Comparison of ENCODE assay signal across 1 cellular context in genomic region chr17:50200447-50201225, GRCh38.
TF ChIP-seq lines count a peak whose summit lies in the region.

No MANE protein-coding gene starts in this region.

TF ChIP-seq in HepG2, 621 proteins besides CTCF, POLR2A, EP300 and RAD21 (continued from another document and continues in another):
- 0 out of 2 replicates have a peak, but pooled peaks have one; percentile 43 for TF ChIP-seq THAP7 (CRISPR knock-in tag; IDR thresholded peaks at IDR 0.05)
- no peak for TF ChIP-seq ZNF256 (CRISPR knock-in tag; conservative IDR thresholded peaks at IDR 0.05)
- TF ChIP-seq ZNF891 (CRISPR knock-in tag; IDR thresholded peaks at IDR 0.05), result peak; percentile 68; the same call in 1 of the 2 replicates
- TF ChIP-seq, protein P1, sequence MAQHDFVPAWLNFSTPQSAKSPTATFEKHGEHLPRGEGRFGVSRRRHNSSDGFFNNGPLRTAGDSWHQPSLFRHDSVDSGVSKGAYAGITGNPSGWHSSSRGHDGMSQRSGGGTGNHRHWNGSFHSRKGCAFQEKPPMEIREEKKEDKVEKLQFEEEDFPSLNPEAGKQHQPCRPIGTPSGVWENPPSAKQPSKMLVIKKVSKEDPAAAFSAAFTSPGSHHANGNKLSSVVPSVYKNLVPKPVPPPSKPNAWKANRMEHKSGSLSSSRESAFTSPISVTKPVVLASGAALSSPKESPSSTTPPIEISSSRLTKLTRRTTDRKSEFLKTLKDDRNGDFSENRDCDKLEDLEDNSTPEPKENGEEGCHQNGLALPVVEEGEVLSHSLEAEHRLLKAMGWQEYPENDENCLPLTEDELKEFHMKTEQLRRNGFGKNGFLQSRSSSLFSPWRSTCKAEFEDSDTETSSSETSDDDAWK (CRISPR knock-in tag; IDR thresholded peaks at IDR 0.05), result no peak
- TF ChIP-seq, protein P2, sequence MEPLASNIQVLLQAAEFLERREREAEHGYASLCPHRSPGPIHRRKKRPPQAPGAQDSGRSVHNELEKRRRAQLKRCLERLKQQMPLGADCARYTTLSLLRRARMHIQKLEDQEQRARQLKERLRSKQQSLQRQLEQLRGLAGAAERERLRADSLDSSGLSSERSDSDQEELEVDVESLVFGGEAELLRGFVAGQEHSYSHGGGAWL (CRISPR knock-in tag; IDR thresholded peaks at IDR 0.05), result peak; percentile 64
- TF ChIP-seq AFF4 (CRISPR knock-in tag; IDR thresholded peaks at IDR 0.05), result no peak
- no peak for TF ChIP-seq ZFP1 (CRISPR knock-in tag; IDR thresholded peaks at IDR 0.05)
- no peak for TF ChIP-seq TCF12 (IDR thresholded peaks at IDR 0.05)
- 0 out of 2 replicates have a peak, but pooled peaks have one; percentile 49 for TF ChIP-seq TCF12 (CRISPR knock-in tag; IDR thresholded peaks at IDR 0.05)
- TF ChIP-seq NFATC3 (CRISPR knock-in tag; IDR thresholded peaks at IDR 0.05), result 0 out of 2 replicates have a peak, but pooled peaks have one; percentile 31
- peak; percentile 45 for TF ChIP-seq YY1 (IDR thresholded peaks at IDR 0.05; ENCODE audit: insufficient read depth, insufficient replicate concordance, low read depth, low read length)
- peak; percentile 91 for TF ChIP-seq SRSF1 (optimal IDR thresholded peaks at IDR 0.05; ENCODE audit: low read depth, low read length)
- peak; percentile 49; the same call in 1 of the 2 replicates for TF ChIP-seq ZSCAN31 (CRISPR knock-in tag; IDR thresholded peaks at IDR 0.05; ENCODE audit: low read depth)
- no peak for TF ChIP-seq KLF11 (CRISPR knock-in tag; IDR thresholded peaks at IDR 0.05)
- TF ChIP-seq, protein P3, sequence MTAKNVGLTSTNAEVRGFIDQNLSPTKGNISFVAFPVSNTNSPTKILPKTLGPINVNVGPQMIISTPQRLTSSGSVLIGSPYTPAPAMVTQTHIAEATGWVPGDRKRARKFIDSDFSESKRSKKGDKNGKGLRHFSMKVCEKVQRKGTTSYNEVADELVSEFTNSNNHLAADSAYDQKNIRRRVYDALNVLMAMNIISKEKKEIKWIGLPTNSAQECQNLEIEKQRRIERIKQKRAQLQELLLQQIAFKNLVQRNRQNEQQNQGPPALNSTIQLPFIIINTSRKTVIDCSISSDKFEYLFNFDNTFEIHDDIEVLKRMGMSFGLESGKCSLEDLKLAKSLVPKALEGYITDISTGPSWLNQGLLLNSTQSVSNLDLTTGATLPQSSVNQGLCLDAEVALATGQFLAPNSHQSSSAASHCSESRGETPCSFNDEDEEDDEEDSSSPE (CRISPR knock-in tag; IDR thresholded peaks at IDR 0.05), result peak; percentile 46
- TF ChIP-seq NFYC (CRISPR knock-in tag; IDR thresholded peaks at IDR 0.05), result no peak
- TF ChIP-seq FOSL2 (CRISPR knock-in tag; IDR thresholded peaks at IDR 0.05), result no peak; the same call in 1 of the 2 replicates
- no peak for TF ChIP-seq NRL (CRISPR knock-in tag; IDR thresholded peaks at IDR 0.05; ENCODE audit: borderline replicate concordance)
- TF ChIP-seq ZNF574 (CRISPR knock-in tag; IDR thresholded peaks at IDR 0.05), result peak; percentile 51
- 0 out of 2 replicates have a peak, but pooled peaks have one; percentile 56 for TF ChIP-seq ZNF747 (CRISPR knock-in tag; IDR thresholded peaks at IDR 0.05; ENCODE audit: borderline replicate concordance)
- TF ChIP-seq ZNF274 (CRISPR knock-in tag; IDR thresholded peaks at IDR 0.05), result no peak; the same call in 1 of the 2 replicates
- TF ChIP-seq SNAI1 (CRISPR knock-in tag; IDR thresholded peaks at IDR 0.05; ENCODE audit: borderline replicate concordance), result 0 out of 2 replicates have a peak, but pooled peaks have one; percentile 52
- TF ChIP-seq SMARCC2 (IDR thresholded peaks at IDR 0.05), result no peak
- no peak for TF ChIP-seq SAFB2 (CRISPR knock-in tag; IDR thresholded peaks at IDR 0.05; ENCODE audit: borderline replicate concordance, low read depth)
- TF ChIP-seq PCBP1 (IDR thresholded peaks at IDR 0.05; ENCODE audit: borderline replicate concordance, low read depth, low read length), result peak; percentile 43; the same call in 1 of the 2 replicates
- no peak for TF ChIP-seq PHF5A (CRISPR knock-in tag; IDR thresholded peaks at IDR 0.05; ENCODE audit: low read depth, unreplicated experiment)
- TF ChIP-seq, protein P4, sequence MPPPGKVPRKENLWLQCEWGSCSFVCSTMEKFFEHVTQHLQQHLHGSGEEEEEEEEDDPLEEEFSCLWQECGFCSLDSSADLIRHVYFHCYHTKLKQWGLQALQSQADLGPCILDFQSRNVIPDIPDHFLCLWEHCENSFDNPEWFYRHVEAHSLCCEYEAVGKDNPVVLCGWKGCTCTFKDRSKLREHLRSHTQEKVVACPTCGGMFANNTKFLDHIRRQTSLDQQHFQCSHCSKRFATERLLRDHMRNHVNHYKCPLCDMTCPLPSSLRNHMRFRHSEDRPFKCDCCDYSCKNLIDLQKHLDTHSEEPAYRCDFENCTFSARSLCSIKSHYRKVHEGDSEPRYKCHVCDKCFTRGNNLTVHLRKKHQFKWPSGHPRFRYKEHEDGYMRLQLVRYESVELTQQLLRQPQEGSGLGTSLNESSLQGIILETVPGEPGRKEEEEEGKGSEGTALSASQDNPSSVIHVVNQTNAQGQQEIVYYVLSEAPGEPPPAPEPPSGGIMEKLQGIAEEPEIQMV (CRISPR knock-in tag; IDR thresholded peaks at IDR 0.05; ENCODE audit: low read depth), result no peak
- peak; percentile 43 for TF ChIP-seq JARID2 (CRISPR knock-in tag; IDR thresholded peaks at IDR 0.05; ENCODE audit: insufficient replicate concordance)
- TF ChIP-seq ZNF33B (CRISPR knock-in tag; IDR thresholded peaks at IDR 0.05), result 0 out of 2 replicates have a peak, but pooled peaks have one; percentile 20
- TF ChIP-seq ISL2 (CRISPR knock-in tag; IDR thresholded peaks at IDR 0.05), result no peak
- no peak for TF ChIP-seq ZBTB2 (CRISPR knock-in tag; IDR thresholded peaks at IDR 0.05; ENCODE audit: low read depth)
- peak; percentile 5; the same call in 1 of the 2 replicates for TF ChIP-seq ZNF724P (CRISPR knock-in tag; IDR thresholded peaks at IDR 0.05; ENCODE audit: borderline replicate concordance)
- peak; percentile 81; the same call in 1 of the 2 replicates for TF ChIP-seq KLF15 (CRISPR knock-in tag; IDR thresholded peaks at IDR 0.05; ENCODE audit: borderline replicate concordance)
- no peak for TF ChIP-seq MAF1 (CRISPR knock-in tag; IDR thresholded peaks at IDR 0.05; ENCODE audit: borderline replicate concordance)
- peak; percentile 20; the same call in 1 of the 2 replicates for TF ChIP-seq HOXD1 (CRISPR knock-in tag; IDR thresholded peaks at IDR 0.05)
- TF ChIP-seq FLYWCH1 (CRISPR knock-in tag; IDR thresholded peaks at IDR 0.05), result no peak
- TF ChIP-seq KAT8 (CRISPR knock-in tag; IDR thresholded peaks at IDR 0.05), result peak; percentile 42; the same call in 1 of the 2 replicates
- no peak; the same call in 1 of the 2 replicates for TF ChIP-seq IRF2 (CRISPR knock-in tag; IDR thresholded peaks at IDR 0.05)
- TF ChIP-seq SOX13 (IDR thresholded peaks at IDR 0.05), result no peak
- TF ChIP-seq SOX13 (CRISPR knock-in tag; conservative IDR thresholded peaks at IDR 0.05 in 1 of 2, IDR thresholded peaks at IDR 0.05 in 1 of 2), result peak in 1 of 2 experiments; percentile 19; a peak in 1 of 4 replicates
- TF ChIP-seq FOXA3 (CRISPR knock-in tag; IDR thresholded peaks at IDR 0.05), result 0 out of 2 replicates have a peak, but pooled peaks have one; percentile 10
- TF ChIP-seq XRCC5 (optimal IDR thresholded peaks at IDR 0.05; ENCODE audit: low read length), result peak; percentile 90
- TF ChIP-seq, protein P5, sequence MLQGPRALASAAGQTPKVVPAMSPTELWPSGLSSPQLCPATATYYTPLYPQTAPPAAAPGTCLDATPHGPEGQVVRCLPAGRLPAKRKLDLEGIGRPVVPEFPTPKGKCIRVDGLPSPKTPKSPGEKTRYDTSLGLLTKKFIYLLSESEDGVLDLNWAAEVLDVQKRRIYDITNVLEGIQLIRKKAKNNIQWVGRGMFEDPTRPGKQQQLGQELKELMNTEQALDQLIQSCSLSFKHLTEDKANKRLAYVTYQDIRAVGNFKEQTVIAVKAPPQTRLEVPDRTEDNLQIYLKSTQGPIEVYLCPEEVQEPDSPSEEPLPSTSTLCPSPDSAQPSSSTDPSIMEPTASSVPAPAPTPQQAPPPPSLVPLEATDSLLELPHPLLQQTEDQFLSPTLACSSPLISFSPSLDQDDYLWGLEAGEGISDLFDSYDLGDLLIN (CRISPR knock-in tag; IDR thresholded peaks at IDR 0.05; ENCODE audit: borderline replicate concordance), result no peak
- TF ChIP-seq TARDBP (CRISPR knock-in tag; IDR thresholded peaks at IDR 0.05), result 0 out of 2 replicates have a peak, but pooled peaks have one; percentile 15
- no peak for TF ChIP-seq DPF2 (CRISPR knock-in tag; IDR thresholded peaks at IDR 0.05; ENCODE audit: borderline replicate concordance, low read depth)
- no peak for TF ChIP-seq HNF4G (IDR thresholded peaks at IDR 0.05; ENCODE audit: borderline replicate concordance, low read depth, low read length)
- peak; percentile 43; the same call in 1 of the 2 replicates for TF ChIP-seq HNF4G (CRISPR knock-in tag; IDR thresholded peaks at IDR 0.05; ENCODE audit: borderline replicate concordance, low read depth)
- TF ChIP-seq, protein P6, sequence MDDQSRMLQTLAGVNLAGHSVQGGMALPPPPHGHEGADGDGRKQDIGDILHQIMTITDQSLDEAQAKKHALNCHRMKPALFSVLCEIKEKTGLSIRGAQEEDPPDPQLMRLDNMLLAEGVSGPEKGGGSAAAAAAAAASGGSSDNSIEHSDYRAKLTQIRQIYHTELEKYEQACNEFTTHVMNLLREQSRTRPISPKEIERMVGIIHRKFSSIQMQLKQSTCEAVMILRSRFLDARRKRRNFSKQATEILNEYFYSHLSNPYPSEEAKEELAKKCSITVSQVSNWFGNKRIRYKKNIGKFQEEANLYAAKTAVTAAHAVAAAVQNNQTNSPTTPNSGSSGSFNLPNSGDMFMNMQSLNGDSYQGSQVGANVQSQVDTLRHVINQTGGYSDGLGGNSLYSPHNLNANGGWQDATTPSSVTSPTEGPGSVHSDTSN (CRISPR knock-in tag; IDR thresholded peaks at IDR 0.05; ENCODE audit: borderline replicate concordance), result no peak
- no peak for TF ChIP-seq NPAS2 (CRISPR knock-in tag; IDR thresholded peaks at IDR 0.05; ENCODE audit: borderline replicate concordance)
- TF ChIP-seq ZNF335 (CRISPR knock-in tag; IDR thresholded peaks at IDR 0.05), result peak; percentile 29; the same call in 1 of the 2 replicates
- TF ChIP-seq ETV6 (CRISPR knock-in tag; conservative IDR thresholded peaks at IDR 0.05), result peak; percentile 79; the same call in 1 of the 2 replicates
- peak; percentile 36; the same call in 1 of the 2 replicates for TF ChIP-seq EEA1 (CRISPR knock-in tag; IDR thresholded peaks at IDR 0.05; ENCODE audit: borderline replicate concordance)
- no peak for TF ChIP-seq ZNF782 (CRISPR knock-in tag; IDR thresholded peaks at IDR 0.05; ENCODE audit: borderline replicate concordance)
